Comparison of ENCODE assay signal across 29 cellular contexts in the genomic region with DNA sequence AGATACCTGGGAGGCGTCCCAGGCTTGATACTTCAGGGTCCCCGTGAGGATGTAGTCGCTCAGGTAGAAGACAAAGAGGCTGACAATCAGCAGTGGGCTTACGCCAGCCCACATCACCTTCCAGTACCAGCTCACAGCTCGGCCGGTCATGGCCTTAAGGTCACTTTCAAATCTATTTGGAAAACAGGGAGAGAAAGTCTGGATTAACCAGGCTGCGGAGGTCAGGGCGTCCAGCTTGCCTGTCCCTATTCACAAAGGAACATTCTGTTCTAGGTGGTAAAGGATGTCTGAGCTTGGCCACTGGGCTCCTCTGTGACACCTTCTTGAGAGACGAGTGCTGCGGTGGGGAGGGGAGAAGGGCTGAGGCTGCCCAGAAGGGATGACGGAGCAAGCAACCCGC. TPM values are rescaled to one million over a fixed set of nuclear protein-coding genes. Genes with fewer than 3 reads are reported as not detected.
"Had no signal": no experiment of that assay in that cellular context is flagged by ENCODE, and none has a peak within 500 bp of the region (broad histone marks: within the 10 kb centered on the region; RNA-seq: fewer than 3 reads in every experiment).

No MANE protein-coding gene starts in this region.

- H3K27me3 ChIP-seq: left lung, neural progenitor cell, neutrophil, right lobe of liver, testis, thyroid gland, transverse colon, upper lobe of right lung had no signal

- H3K4me2 ChIP-seq: neural progenitor cell, smooth muscle cell had no signal

- H3K27ac Mint-ChIP-seq: memory B cell; natural killer cell; nephron progenitor cell; neural progenitor cell; stimulated activated naive B cell treated with anti-CD40 and anti-IgM and Interleukin-4, amounts not matched to agents 10 μg/mL and 1 μg/mL and 100 μg/mL, for 72 hours had no signal

- H3K36me3 Mint-ChIP-seq: immature natural killer cell; memory B cell; naive B cell; natural killer cell; neural progenitor cell; stimulated activated naive B cell treated with anti-CD40 and anti-IgM and Interleukin-4, amounts not matched to agents 10 μg/mL and 1 μg/mL and 100 μg/mL, for 72 hours had no signal

- H3K79me2 ChIP-seq: parathyroid adenoma had no signal

- H2AFZ ChIP-seq: neural progenitor cell, parathyroid adenoma had no signal

- H3K9me3 ChIP-seq: heart left ventricle, left lung, neutrophil, psoas muscle, right lobe of liver, stomach, testis, thyroid gland, transverse colon, upper lobe of right lung had no signal

- H3K4me3 ChIP-seq: heart left ventricle, left lung, neural progenitor cell, psoas muscle, right lobe of liver, smooth muscle cell, stomach, testis, thyroid gland, transverse colon, upper lobe of right lung had no signal

- H3K9me3 Mint-ChIP-seq: memory B cell; naive B cell; natural killer cell; nephron progenitor cell; neural progenitor cell; stimulated activated naive B cell treated with anti-CD40 and anti-IgM and Interleukin-4, amounts not matched to agents 10 μg/mL and 1 μg/mL and 100 μg/mL, for 72 hours had no signal

- DNase-seq: heart left ventricle; hypothalamus; immature natural killer cell; kidney; left colon; left lung; naive B cell; natural killer cell; nephron progenitor cell; occipital lobe; psoas muscle; right lobe of liver; stimulated activated CD4-positive, alpha-beta T cell treated with anti-CD3 and anti-CD28 coated beads, Interleukin-1b, Interleukin-23, amount 100 ng/mL, for 48 hours; stimulated activated CD4-positive, alpha-beta T cell treated with anti-CD3 and anti-CD28 coated beads, Interleukin-2, amount 100 ng/mL, for 48 hours; stimulated activated CD4-positive, alpha-beta T cell treated with anti-CD3 and anti-CD28 coated beads, Interleukin-4, amount 100 ng/mL, for 4 hours; stimulated activated naive B cell treated with anti-CD40 and anti-IgM and Interleukin-4, amounts not matched to agents 10 μg/mL and 1 μg/mL and 100 μg/mL, for 72 hours; stimulated activated naive CD8-positive, alpha-beta T cell treated with anti-CD3 and anti-CD28 coated beads, Interleukin-15, Interleukin-2, amounts not matched to agents 100 U/mL and 50 U/mL, for 24 hours; stomach; testis; thyroid gland; transverse colon; upper lobe of right lung had no signal

- H3K4me1 Mint-ChIP-seq: immature natural killer cell had no signal

- H3K27ac ChIP-seq: heart left ventricle, left lung, neural progenitor cell, neutrophil, parathyroid adenoma, psoas muscle, right lobe of liver, stomach, testis, thyroid gland, transverse colon, upper lobe of right lung had no signal

- H3K9ac ChIP-seq: neural progenitor cell, parathyroid adenoma had no signal

- H3K4me3 Mint-ChIP-seq: immature natural killer cell; memory B cell; naive B cell; natural killer cell; nephron progenitor cell; neural progenitor cell; stimulated activated naive B cell treated with anti-CD40 and anti-IgM and Interleukin-4, amounts not matched to agents 10 μg/mL and 1 μg/mL and 100 μg/mL, for 72 hours had no signal

- ATAC-seq: heart left ventricle; left colon; left lung; natural killer cell; psoas muscle; right lobe of liver; stimulated activated naive B cell treated with anti-CD40 and anti-IgM and Interleukin-4, amounts not matched to agents 10 μg/mL and 1 μg/mL and 100 μg/mL, for 72 hours; stimulated activated naive CD8-positive, alpha-beta T cell treated with anti-CD3 and anti-CD28 coated beads, Interleukin-15, Interleukin-2, amounts not matched to agents 100 U/mL and 50 U/mL, for 24 hours; upper lobe of right lung had no signal

- H3K4me1 ChIP-seq: heart left ventricle, left lung, parathyroid adenoma, psoas muscle, testis, upper lobe of right lung had no signal

- H3K36me3 ChIP-seq: heart left ventricle, left lung, neural progenitor cell, neutrophil, right lobe of liver, stomach, thyroid gland, transverse colon, upper lobe of right lung had no signal

RNA-seq across cellular contexts. Expression of a gene that starts 36.5 kb away (rescaled TPM):
- total RNA-seq: lung microvascular endothelial cell, osteocyte had no signal
